ENCODE assay signal across 8 cellular contexts in the genomic region with DNA sequence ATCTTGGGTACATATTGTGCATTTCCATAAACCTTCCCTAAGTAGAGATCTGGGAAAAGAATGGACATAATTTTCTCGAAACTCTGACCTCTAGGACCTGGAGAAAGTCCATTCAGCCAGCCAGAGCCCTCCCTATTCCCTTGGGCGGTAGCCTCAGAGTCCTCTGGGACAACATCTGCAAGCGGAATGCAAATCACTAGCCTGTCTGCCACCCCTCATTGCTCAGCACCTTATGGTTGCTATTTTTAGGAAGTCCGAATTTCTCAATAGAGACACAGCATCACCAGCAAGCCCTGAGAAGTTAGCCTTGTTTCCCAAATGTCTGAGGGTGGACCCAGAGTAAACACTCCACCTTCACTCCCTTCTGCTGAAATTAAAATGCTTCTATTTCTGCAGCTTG. TPM values are rescaled to one million over a fixed set of nuclear protein-coding genes. Genes with fewer than 3 reads are reported as not detected.
DNase-seq lines count a peak whose midpoint lies in the region; ATAC-seq and TF ChIP-seq lines count a peak whose summit lies in the region.

No MANE protein-coding gene starts in this region.

- CTCF ChIA-PET in HEK293T (lab: Yijun Ruan, JAX), result no interaction called here

- H3K4me1 ChIP-seq in endodermal cell (ENCODE audit: control insufficient read depth, insufficient read depth, low read length), result no peaks in the 10 kb centered on the region
- H3K4me1 ChIP-seq in skeletal muscle satellite cell (ENCODE audit: control insufficient read depth, insufficient read depth, low read length), result peaks cover 87% of the 10 kb centered on the region

- no peak overlapping the region for H3K9ac ChIP-seq in endodermal cell (ENCODE audit: extremely low read depth, low read length, poor library complexity, severe bottlenecking)
- H3K9ac ChIP-seq in skeletal muscle satellite cell (ENCODE audit: low read depth, low read length), result peak overlapping the region; percentile 69

- no peak overlapping the region for H3K27ac ChIP-seq in endodermal cell (ENCODE audit: low read depth, low read length)

- no peaks in the 10 kb centered on the region for H3K36me3 Mint-ChIP-seq in endodermal cell (ENCODE audit: low read depth)

- H3K9me3 ChIP-seq in endodermal cell (ENCODE audit: control insufficient read depth, low read length) (no peaks in the 10 kb centered on the region), skeletal muscle satellite cell (replicated peaks; ENCODE audit: low read length) (no peaks in the 10 kb centered on the region)

- H3K27ac Mint-ChIP-seq in endodermal cell, result no peak overlapping the region

- peaks cover 23% of the 10 kb centered on the region for H3K4me1 Mint-ChIP-seq in endodermal cell

- DNase-seq in Ammon's horn (ENCODE audit: low spot score) (peak; percentile 40), endodermal cell (peak; percentile 58), mesenteric fat pad (ENCODE audit: low spot score) (no peak), HEK293T (ENCODE audit: extremely low spot score) (no peak)
- DNase-seq in stimulated activated CD4-positive, alpha-beta T cell treated with anti-CD3 and anti-CD28 coated beads, Interleukin-15, amount 100 ng/mL, for 24 hours, result no peak

- TF ChIP-seq CTCF in endodermal cell (conservative IDR thresholded peaks at IDR 0.05), result no peak

- 54 to 66% methylated on average over 3 to 4 of the region's 4 CpGs for whole genome bisulfite sequencing in endodermal cell (ENCODE audit: insufficient coverage in 1 of 2, insufficient read length in 1 of 2), 2 experiments

- H3K27me3 Mint-ChIP-seq in endodermal cell (ENCODE audit: insufficient read depth), result peaks cover 2% of the 10 kb centered on the region

- no peaks in the 10 kb centered on the region for H3K9me3 Mint-ChIP-seq in endodermal cell

- H3K4me2 ChIP-seq in skeletal muscle satellite cell (ENCODE audit: low read length), result peak overlapping the region; percentile 6

- H3K4me3 ChIP-seq in endodermal cell (ENCODE audit: low read length) (no peak overlapping the region), skeletal muscle satellite cell (ENCODE audit: low read length) (no peak overlapping the region)

- H3K4me3 Mint-ChIP-seq in endodermal cell, result no peak overlapping the region

- peak; percentile 77 for ATAC-seq in GM21360 (IDR thresholded peaks at IDR 0.05; ENCODE audit: unreplicated experiment)
- peak; percentile 68 for ATAC-seq in HG03460 (IDR thresholded peaks at IDR 0.05; ENCODE audit: unreplicated experiment)

- H3K27me3 ChIP-seq in endodermal cell (ENCODE audit: control insufficient read depth, insufficient read depth, low read length, poor library complexity, severe bottlenecking) (peaks cover 7% of the 10 kb centered on the region), skeletal muscle satellite cell (ENCODE audit: control insufficient read depth, insufficient read depth, low read length) (no peaks in the 10 kb centered on the region)

- POLR2A ChIA-PET in HEK293T (lab: Yijun Ruan, JAX), result no interaction called here

- H3K36me3 ChIP-seq in endodermal cell (ENCODE audit: control insufficient read depth, insufficient read depth, low read length) (no peaks in the 10 kb centered on the region), skeletal muscle satellite cell (ENCODE audit: insufficient read depth, low read length) (no peaks in the 10 kb centered on the region)

TF ChIP-seq in HEK293T, 16 proteins besides CTCF, POLR2A, EP300 and RAD21:
- TF ChIP-seq FOXK2 (IDR thresholded peaks at IDR 0.05), result no peak

RNA-seq across cellular contexts. Expression of gene CD28, which starts 17.6 kb away (rescaled TPM):
- not detected for total RNA-seq in endodermal cell
- not detected for polyA plus RNA-seq in endodermal cell (2013, experiment 1 of 2)
- polyA plus RNA-seq in endodermal cell (2013, experiment 2 of 2), result not detected
- total RNA-seq in skeletal muscle satellite cell (2012; rRNA removed), result not detected in 2 replicates
- 15.7 TPM for total RNA-seq in mesenteric fat pad

Comparison
In these comparisons a context has a peak if more than half of its experiments do, and no peak if none do; other contexts are left out.
1. DNase-seq: peak in Ammon's horn (single experiment) and endodermal cell (single experiment); none in mesenteric fat pad (single experiment), HEK293T (single experiment) and stimulated activated CD4-positive, alpha-beta T cell treated with anti-CD3 and anti-CD28 coated beads, Interleukin-15, amount 100 ng/mL, for 24 hours (single experiment).
2. RNA of gene CD28, which starts 17.6 kb away (total RNA-seq): 15.7 TPM in mesenteric fat pad (single experiment); not detected in endodermal cell; every median in the first group is over 10 times any median in the second.